10 cellular contexts compared by ENCODE assay signal in the genomic region with DNA sequence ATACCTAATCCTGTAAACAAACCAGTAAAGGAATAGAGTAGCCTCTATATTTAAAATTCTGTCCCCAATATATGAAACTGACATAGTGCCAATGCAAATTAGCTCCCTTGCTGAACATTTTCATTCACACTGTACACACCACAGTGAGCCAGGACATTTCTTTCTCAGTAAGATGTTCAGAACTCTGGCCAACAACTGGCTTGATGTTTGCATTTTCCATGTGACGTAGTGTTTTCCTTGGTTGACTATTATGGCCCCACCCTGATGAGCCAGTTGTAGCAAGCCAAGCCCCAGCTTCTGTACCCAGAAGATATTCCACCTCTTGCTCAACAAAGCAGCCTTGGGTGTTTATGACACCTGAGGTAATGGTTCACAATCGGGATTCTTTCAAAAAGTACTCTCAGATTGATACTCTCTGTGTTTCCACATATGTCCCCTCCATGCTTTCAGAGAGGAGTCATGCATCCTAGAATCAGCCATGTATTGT. TPM values are rescaled to one million over a fixed set of nuclear protein-coding genes. Genes with fewer than 3 reads are reported as not detected.
DNase-seq lines count a peak whose midpoint lies in the region; ATAC-seq and TF ChIP-seq lines count a peak whose summit lies in the region.
"Had no signal": no experiment of that assay in that cellular context is flagged by ENCODE, and none has a peak within 500 bp of the region (broad histone marks: within the 10 kb centered on the region; RNA-seq: fewer than 3 reads in every experiment).

No MANE protein-coding gene starts in this region.

- TF ChIP-seq CTCF in WTC11 (IDR thresholded peaks at IDR 0.05): no peak

- POLR2A ChIA-PET in activated CD4-positive, alpha-beta T cell treated with anti-CD3 and anti-CD28 coated beads for 36 hours (lab: Charles Lee): interaction anchor here (0.5 kb wide), 1 partner anchor 615 kb away, joined by 7 read pairs; no protein-coding TSS in a partner anchor
- POLR2A ChIA-PET in WTC11 (lab: Charles Lee): no interaction called here

- no peaks in the 10 kb centered on the region for H3K36me3 Mint-ChIP-seq in activated CD4-positive, alpha-beta T cell treated with anti-CD3 and anti-CD28 coated beads for 36 hours (ENCODE audit: low read depth)
- no peaks in the 10 kb centered on the region for H3K36me3 Mint-ChIP-seq in WTC11

- peaks cover 40% of the 10 kb centered on the region for H3K4me1 Mint-ChIP-seq in activated CD4-positive, alpha-beta T cell treated with anti-CD3 and anti-CD28 coated beads for 36 hours
- peaks cover 33% of the 10 kb centered on the region for H3K4me1 Mint-ChIP-seq in stimulated activated naive CD8-positive, alpha-beta T cell treated with anti-CD3 and anti-CD28 coated beads, Interleukin-15, amount 100 ng/mL, for 72 hours
- peaks cover 15% of the 10 kb centered on the region for H3K4me1 Mint-ChIP-seq in WTC11

- CTCF ChIA-PET in activated CD4-positive, alpha-beta T cell treated with anti-CD3 and anti-CD28 coated beads for 36 hours (lab: Charles Lee): interaction anchor here (0.9 to 2.5 kb wide), 8 partner anchors 9 to 37 kb away, joined by 3 to 12 read pairs (median 4); a partner anchor contains a TSS
- CTCF ChIA-PET in WTC11 (lab: Charles Lee): no interaction called here

- no peak for ATAC-seq in activated CD4-positive, alpha-beta T cell treated with anti-CD3 and anti-CD28 coated beads for 36 hours
- peak; percentile 51 for ATAC-seq in HG03103 (IDR thresholded peaks at IDR 0.05; ENCODE audit: low read depth, unreplicated experiment)
- ATAC-seq in stimulated activated naive CD8-positive, alpha-beta T cell treated with anti-CD3 and anti-CD28 coated beads, Interleukin-15, amount 100 ng/mL, for 72 hours: no peak
- no peak for ATAC-seq in WTC11

- no peaks in the 10 kb centered on the region for H3K9me3 Mint-ChIP-seq in activated CD4-positive, alpha-beta T cell treated with anti-CD3 and anti-CD28 coated beads for 36 hours (ENCODE audit: low read depth)
- H3K9me3 Mint-ChIP-seq in stimulated activated naive CD8-positive, alpha-beta T cell treated with anti-CD3 and anti-CD28 coated beads, Interleukin-15, amount 100 ng/mL, for 72 hours: no peaks in the 10 kb centered on the region
- H3K9me3 Mint-ChIP-seq in WTC11: no peaks in the 10 kb centered on the region

- H3K27ac Mint-ChIP-seq in activated CD4-positive, alpha-beta T cell treated with anti-CD3 and anti-CD28 coated beads for 36 hours: peak overlapping the region; percentile 33
- peak overlapping the region; percentile 48 to 76 for H3K27ac Mint-ChIP-seq in stimulated activated naive CD8-positive, alpha-beta T cell treated with anti-CD3 and anti-CD28 coated beads, Interleukin-15, amount 100 ng/mL, for 72 hours
- no peak overlapping the region for H3K27ac Mint-ChIP-seq in WTC11
- H3K27ac Mint-ChIP-seq: B cell had no signal

- H3K4me3 Mint-ChIP-seq in activated CD4-positive, alpha-beta T cell treated with anti-CD3 and anti-CD28 coated beads for 36 hours: no peak overlapping the region
- H3K4me3 Mint-ChIP-seq in stimulated activated naive CD8-positive, alpha-beta T cell treated with anti-CD3 and anti-CD28 coated beads, Interleukin-15, amount 100 ng/mL, for 72 hours: peak overlapping the region in 1 of 2 donors; percentile 39
- no peak overlapping the region for H3K4me3 Mint-ChIP-seq in WTC11
- H3K4me3 Mint-ChIP-seq: B cell had no signal

- intact Hi-C loops in activated CD4-positive, alpha-beta T cell treated with anti-CD3 and anti-CD28 coated beads for 36 hours (cut with DNase I, micrococcal nuclease): loop anchor here (5.0 to 10.0 kb wide), 4 partner anchors 767 to 1953 kb away; a partner anchor contains a TSS

- no peak for DNase-seq in activated CD4-positive, alpha-beta T cell treated with anti-CD3 and anti-CD28 coated beads for 36 hours
- DNase-seq in activated CD4-positive, alpha-beta T cell treated with anti-CD3 and anti-CD28 coated beads, Interleukin-2, amount 50 U/mL, for 48 hours: no peak
- peak; percentile 54 for DNase-seq in astrocyte of the hippocampus (ENCODE audit: low read depth, low spot score)
- no peak for DNase-seq in stimulated activated naive CD8-positive, alpha-beta T cell treated with anti-CD3 and anti-CD28 coated beads, Interleukin-15, amount 100 ng/mL, for 72 hours
- DNase-seq in activated CD4-positive, CD25-positive, alpha-beta regulatory T cell treated with anti-CD3 and anti-CD28 coated beads, Interleukin-2, amount 50 U/mL, for 72 hours: no peak
- no peak for DNase-seq in SHP77 treated with DMSO at 0.1 percent for 48 hours (lab: John Stamatoyannopoulos, UW)
- DNase-seq in WTC11 (ENCODE audit: low spot score): no peak
- DNase-seq: heart right ventricle had no signal

- no peaks in the 10 kb centered on the region for H3K27me3 Mint-ChIP-seq in activated CD4-positive, alpha-beta T cell treated with anti-CD3 and anti-CD28 coated beads for 36 hours
- no peaks in the 10 kb centered on the region for H3K27me3 Mint-ChIP-seq in stimulated activated naive CD8-positive, alpha-beta T cell treated with anti-CD3 and anti-CD28 coated beads, Interleukin-15, amount 100 ng/mL, for 72 hours
- no peaks in the 10 kb centered on the region for H3K27me3 Mint-ChIP-seq in WTC11 (ENCODE audit: low read depth)

TF ChIP-seq in WTC11, 78 proteins besides CTCF, POLR2A, EP300 and RAD21:
- TF ChIP-seq, protein P1, sequence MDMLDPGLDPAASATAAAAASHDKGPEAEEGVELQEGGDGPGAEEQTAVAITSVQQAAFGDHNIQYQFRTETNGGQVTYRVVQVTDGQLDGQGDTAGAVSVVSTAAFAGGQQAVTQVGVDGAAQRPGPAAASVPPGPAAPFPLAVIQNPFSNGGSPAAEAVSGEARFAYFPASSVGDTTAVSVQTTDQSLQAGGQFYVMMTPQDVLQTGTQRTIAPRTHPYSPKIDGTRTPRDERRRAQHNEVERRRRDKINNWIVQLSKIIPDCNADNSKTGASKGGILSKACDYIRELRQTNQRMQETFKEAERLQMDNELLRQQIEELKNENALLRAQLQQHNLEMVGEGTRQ (CRISPR knock-in tag; IDR thresholded peaks at IDR 0.05): no peak
- TF ChIP-seq SMAD3 (CRISPR knock-in tag; IDR thresholded peaks at IDR 0.05; ENCODE audit: borderline replicate concordance): no peak
- TF ChIP-seq, protein P2, sequence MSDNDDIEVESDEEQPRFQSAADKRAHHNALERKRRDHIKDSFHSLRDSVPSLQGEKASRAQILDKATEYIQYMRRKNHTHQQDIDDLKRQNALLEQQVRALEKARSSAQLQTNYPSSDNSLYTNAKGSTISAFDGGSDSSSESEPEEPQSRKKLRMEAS (CRISPR knock-in tag; IDR thresholded peaks at IDR 0.05): no peak
- TF ChIP-seq, protein P3, sequence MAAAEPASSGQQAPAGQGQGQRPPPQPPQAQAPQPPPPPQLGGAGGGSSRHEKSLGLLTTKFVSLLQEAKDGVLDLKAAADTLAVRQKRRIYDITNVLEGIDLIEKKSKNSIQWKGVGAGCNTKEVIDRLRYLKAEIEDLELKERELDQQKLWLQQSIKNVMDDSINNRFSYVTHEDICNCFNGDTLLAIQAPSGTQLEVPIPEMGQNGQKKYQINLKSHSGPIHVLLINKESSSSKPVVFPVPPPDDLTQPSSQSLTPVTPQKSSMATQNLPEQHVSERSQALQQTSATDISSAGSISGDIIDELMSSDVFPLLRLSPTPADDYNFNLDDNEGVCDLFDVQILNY (CRISPR knock-in tag; IDR thresholded peaks at IDR 0.05): no peak
- TF ChIP-seq, protein P4, sequence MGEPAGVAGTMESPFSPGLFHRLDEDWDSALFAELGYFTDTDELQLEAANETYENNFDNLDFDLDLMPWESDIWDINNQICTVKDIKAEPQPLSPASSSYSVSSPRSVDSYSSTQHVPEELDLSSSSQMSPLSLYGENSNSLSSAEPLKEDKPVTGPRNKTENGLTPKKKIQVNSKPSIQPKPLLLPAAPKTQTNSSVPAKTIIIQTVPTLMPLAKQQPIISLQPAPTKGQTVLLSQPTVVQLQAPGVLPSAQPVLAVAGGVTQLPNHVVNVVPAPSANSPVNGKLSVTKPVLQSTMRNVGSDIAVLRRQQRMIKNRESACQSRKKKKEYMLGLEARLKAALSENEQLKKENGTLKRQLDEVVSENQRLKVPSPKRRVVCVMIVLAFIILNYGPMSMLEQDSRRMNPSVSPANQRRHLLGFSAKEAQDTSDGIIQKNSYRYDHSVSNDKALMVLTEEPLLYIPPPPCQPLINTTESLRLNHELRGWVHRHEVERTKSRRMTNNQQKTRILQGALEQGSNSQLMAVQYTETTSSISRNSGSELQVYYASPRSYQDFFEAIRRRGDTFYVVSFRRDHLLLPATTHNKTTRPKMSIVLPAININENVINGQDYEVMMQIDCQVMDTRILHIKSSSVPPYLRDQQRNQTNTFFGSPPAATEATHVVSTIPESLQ (CRISPR knock-in tag; IDR thresholded peaks at IDR 0.05): no peak
- TF ChIP-seq JAZF1 (CRISPR knock-in tag; IDR thresholded peaks at IDR 0.05): no peak
- TF ChIP-seq, protein P5, sequence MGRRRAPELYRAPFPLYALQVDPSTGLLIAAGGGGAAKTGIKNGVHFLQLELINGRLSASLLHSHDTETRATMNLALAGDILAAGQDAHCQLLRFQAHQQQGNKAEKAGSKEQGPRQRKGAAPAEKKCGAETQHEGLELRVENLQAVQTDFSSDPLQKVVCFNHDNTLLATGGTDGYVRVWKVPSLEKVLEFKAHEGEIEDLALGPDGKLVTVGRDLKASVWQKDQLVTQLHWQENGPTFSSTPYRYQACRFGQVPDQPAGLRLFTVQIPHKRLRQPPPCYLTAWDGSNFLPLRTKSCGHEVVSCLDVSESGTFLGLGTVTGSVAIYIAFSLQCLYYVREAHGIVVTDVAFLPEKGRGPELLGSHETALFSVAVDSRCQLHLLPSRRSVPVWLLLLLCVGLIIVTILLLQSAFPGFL (CRISPR knock-in tag; IDR thresholded peaks at IDR 0.05; ENCODE audit: borderline replicate concordance): no peak
- no peak for TF ChIP-seq NFE2L1 (CRISPR knock-in tag; IDR thresholded peaks at IDR 0.05)
- TF ChIP-seq, protein P6, sequence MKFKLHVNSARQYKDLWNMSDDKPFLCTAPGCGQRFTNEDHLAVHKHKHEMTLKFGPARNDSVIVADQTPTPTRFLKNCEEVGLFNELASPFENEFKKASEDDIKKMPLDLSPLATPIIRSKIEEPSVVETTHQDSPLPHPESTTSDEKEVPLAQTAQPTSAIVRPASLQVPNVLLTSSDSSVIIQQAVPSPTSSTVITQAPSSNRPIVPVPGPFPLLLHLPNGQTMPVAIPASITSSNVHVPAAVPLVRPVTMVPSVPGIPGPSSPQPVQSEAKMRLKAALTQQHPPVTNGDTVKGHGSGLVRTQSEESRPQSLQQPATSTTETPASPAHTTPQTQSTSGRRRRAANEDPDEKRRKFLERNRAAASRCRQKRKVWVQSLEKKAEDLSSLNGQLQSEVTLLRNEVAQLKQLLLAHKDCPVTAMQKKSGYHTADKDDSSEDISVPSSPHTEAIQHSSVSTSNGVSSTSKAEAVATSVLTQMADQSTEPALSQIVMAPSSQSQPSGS (CRISPR knock-in tag; IDR thresholded peaks at IDR 0.05; ENCODE audit: borderline replicate concordance, low read depth): no peak
- TF ChIP-seq NFATC4 (CRISPR knock-in tag; IDR thresholded peaks at IDR 0.05): no peak

RNA-seq across cellular contexts. Expression of a gene that starts 17.7 kb away (rescaled TPM):
- total RNA-seq in activated CD4-positive, alpha-beta T cell treated with anti-CD3 and anti-CD28 coated beads for 36 hours: 10 to 100 TPM; 26.0 to 30.9 TPM
- total RNA-seq in WTC11 (2021): 1.1 to 2.1 TPM (median 1.7 TPM) in 3 replicates
